ENCODE assay signal across 35 cellular contexts in genomic region chr13:39232999-39233398, GRCh38.
"Had no signal": no experiment of that assay in that cellular context is flagged by ENCODE, and none has a peak within 500 bp of the region (broad histone marks: within the 10 kb centered on the region; RNA-seq: fewer than 3 reads in every experiment).

No MANE protein-coding gene starts in this region.

- FAIRE-seq: astrocyte, bronchial epithelial cell had no signal

- H3K27ac Mint-ChIP-seq: activated B cell treated with CpG ODN at 0.5 μM for 24 hours; activated CD4-positive, alpha-beta memory T cell treated with anti-CD3 and anti-CD28 coated beads for 36 hours; activated CD4-positive, alpha-beta T cell treated with anti-CD3 and anti-CD28 coated beads, Interleukin-2, amount 10 ng/mL, durations not matched to agents 24 days and 14 days; activated CD8-positive, alpha-beta T cell treated with anti-CD3 and anti-CD28 coated beads for 36 hours; activated naive CD4-positive, alpha-beta T cell treated with anti-CD3 and anti-CD28 coated beads for 36 hours; activated naive CD4-positive, alpha-beta T cell treated with anti-CD3 and anti-CD28 coated beads, Interleukin-2, amount 50 U/mL, for 72 hours; activated naive CD8-positive, alpha-beta T cell treated with anti-CD3 and anti-CD28 coated beads for 36 hours; activated T-cell treated with anti-CD3 and anti-CD28 coated beads, Interleukin-2, amount 50 U/mL, for 72 hours; activated T-helper 1 cell treated with anti-CD3 and anti-CD28 coated beads, Interleukin-12 subunit alpha, Interleukin-12 subunit beta, Interleukin-2, Interleukin-4 antibody, amounts not matched to agents 30 ng/mL and 10 ng/mL and 1 ng/mL, durations not matched to agents 14 hours and 24 hours and 36 hours; activated T-helper 17 cell treated with anti-CD3 and anti-CD28 coated beads, Interleukin-2, amount 50 U/mL, for 72 hours; brain; T-helper 1 cell treated with Interleukin-12 subunit alpha and Interleukin-12 subunit beta and Interleukin-4 antibody, amounts not matched to agents 30 μg/mL and 1 μg/mL, for 36 hours; T-helper 2 cell treated with Interferon-gamma antibody and Interleukin-4, amounts not matched to agents 5 μg/mL and 100 μg/mL, for 36 hours had no signal

- H3K9me3 Mint-ChIP-seq: activated B cell treated with CpG ODN at 0.5 μM for 24 hours; activated CD4-positive, alpha-beta memory T cell treated with anti-CD3 and anti-CD28 coated beads for 36 hours; activated CD4-positive, alpha-beta T cell treated with anti-CD3 and anti-CD28 coated beads, Interleukin-2, amount 10 ng/mL, durations not matched to agents 24 days and 14 days; activated CD8-positive, alpha-beta T cell treated with anti-CD3 and anti-CD28 coated beads for 36 hours; activated naive CD4-positive, alpha-beta T cell treated with anti-CD3 and anti-CD28 coated beads for 36 hours; activated naive CD4-positive, alpha-beta T cell treated with anti-CD3 and anti-CD28 coated beads, Interleukin-2, amount 50 U/mL, for 72 hours; activated naive CD8-positive, alpha-beta T cell treated with anti-CD3 and anti-CD28 coated beads for 36 hours; activated T-cell treated with anti-CD3 and anti-CD28 coated beads, Interleukin-2, amount 50 U/mL, for 4 hours; activated T-cell treated with anti-CD3 and anti-CD28 coated beads, Interleukin-2, amount 50 U/mL, for 72 hours; activated T-helper 1 cell treated with anti-CD3 and anti-CD28 coated beads, Interleukin-12 subunit alpha, Interleukin-12 subunit beta, Interleukin-2, Interleukin-4 antibody, amounts not matched to agents 30 ng/mL and 10 ng/mL and 1 ng/mL, durations not matched to agents 14 hours and 24 hours and 36 hours; activated T-helper 17 cell treated with anti-CD3 and anti-CD28 coated beads, Interleukin-2, amount 50 U/mL, for 72 hours; central memory CD8-positive, alpha-beta T cell; T-helper 1 cell treated with Interleukin-12 subunit alpha and Interleukin-12 subunit beta and Interleukin-4 antibody, amounts not matched to agents 30 μg/mL and 1 μg/mL, for 36 hours; T-helper 2 cell treated with Interferon-gamma antibody and Interleukin-4, amounts not matched to agents 5 μg/mL and 100 μg/mL, for 36 hours had no signal

- H3K9me3 ChIP-seq: adrenal gland had no signal

- H3K36me3 ChIP-seq: adrenal gland, cardiac muscle cell had no signal

- H3K27ac ChIP-seq: adrenal gland, cardiac muscle cell had no signal

- H3K4me3 ChIP-seq: adrenal gland, cardiac muscle cell had no signal

- H3K36me3 Mint-ChIP-seq: activated CD4-positive, alpha-beta memory T cell treated with anti-CD3 and anti-CD28 coated beads for 36 hours; activated naive CD4-positive, alpha-beta T cell treated with anti-CD3 and anti-CD28 coated beads, Interleukin-2, amount 50 U/mL, for 72 hours; activated naive CD8-positive, alpha-beta T cell treated with anti-CD3 and anti-CD28 coated beads for 36 hours; brain had no signal

- DNase-seq: activated B cell treated with CpG ODN at 0.5 μM for 24 hours; activated CD4-positive, alpha-beta memory T cell treated with anti-CD3 and anti-CD28 coated beads for 36 hours; activated CD4-positive, alpha-beta T cell treated with anti-CD3 and anti-CD28 coated beads for 4 hours; activated CD4-positive, alpha-beta T cell treated with anti-CD3 and anti-CD28 coated beads, Interleukin-2, amount 10 ng/mL, durations not matched to agents 24 days and 14 days; activated CD4-positive, alpha-beta T cell treated with anti-CD3 and anti-CD28 coated beads, Interleukin-2, amount 50 U/mL, for 1 hour; activated CD4-positive, alpha-beta T cell treated with anti-CD3 and anti-CD28 coated beads, Interleukin-2, amount 50 U/mL, for 4 hours; activated CD4-positive, CD25-positive, alpha-beta regulatory T cell treated with anti-CD3 and anti-CD28 coated beads, Interleukin-2, amount 50 U/mL, for 72 hours; activated CD8-positive, alpha-beta memory T cell treated with anti-CD3 and anti-CD28 coated beads, Interleukin-2, amount 50 U/mL, for 4 hours; activated CD8-positive, alpha-beta T cell treated with anti-CD3 and anti-CD28 coated beads for 36 hours; activated effector memory CD4-positive, alpha-beta T cell treated with anti-CD3 and anti-CD28 coated beads, Interleukin-2, amount 50 U/mL, for 16 hours; activated gamma-delta T cell treated with Interleukin-2 at 50 U/mL for 16 hours; activated naive CD4-positive, alpha-beta T cell; activated naive CD4-positive, alpha-beta T cell treated with anti-CD3 and anti-CD28 coated beads for 36 hours; activated naive CD4-positive, alpha-beta T cell treated with anti-CD3 and anti-CD28 coated beads, Interleukin-2, amount 50 U/mL, for 16 hours; activated naive CD8-positive, alpha-beta T cell treated with anti-CD3 and anti-CD28 coated beads for 36 hours; activated T-cell treated with anti-CD3 and anti-CD28 coated beads for 4 hours; activated T-cell treated with anti-CD3 and anti-CD28 coated beads, Interleukin-2, amount 50 U/mL, for 1 hour; activated T-cell treated with anti-CD3 and anti-CD28 coated beads, Interleukin-2, amount 50 U/mL, for 4 hours; activated T-cell treated with anti-CD3 and anti-CD28 coated beads, Interleukin-2, amount 50 U/mL, for 72 hours; adrenal gland; amniotic stem cell; aorta; T-helper 1 cell; T-helper 2 cell; T-helper 9 cell had no signal

- H3K4me3 Mint-ChIP-seq: activated B cell treated with CpG ODN at 0.5 μM for 24 hours; activated CD4-positive, alpha-beta memory T cell treated with anti-CD3 and anti-CD28 coated beads for 36 hours; activated CD4-positive, alpha-beta T cell treated with anti-CD3 and anti-CD28 coated beads, Interleukin-2, amount 10 ng/mL, durations not matched to agents 24 days and 14 days; activated CD8-positive, alpha-beta T cell treated with anti-CD3 and anti-CD28 coated beads for 36 hours; activated naive CD4-positive, alpha-beta T cell treated with anti-CD3 and anti-CD28 coated beads for 36 hours; activated naive CD8-positive, alpha-beta T cell treated with anti-CD3 and anti-CD28 coated beads for 36 hours; activated T-cell treated with anti-CD3 and anti-CD28 coated beads, Interleukin-2, amount 50 U/mL, for 4 hours; activated T-cell treated with anti-CD3 and anti-CD28 coated beads, Interleukin-2, amount 50 U/mL, for 72 hours; activated T-helper 1 cell treated with anti-CD3 and anti-CD28 coated beads, Interleukin-12 subunit alpha, Interleukin-12 subunit beta, Interleukin-2, Interleukin-4 antibody, amounts not matched to agents 30 ng/mL and 10 ng/mL and 1 ng/mL, durations not matched to agents 14 hours and 24 hours and 36 hours; activated T-helper 17 cell treated with anti-CD3 and anti-CD28 coated beads, Interleukin-2, amount 50 U/mL, for 72 hours; brain; central memory CD8-positive, alpha-beta T cell; T-helper 1 cell treated with Interleukin-12 subunit alpha and Interleukin-12 subunit beta and Interleukin-4 antibody, amounts not matched to agents 30 μg/mL and 1 μg/mL, for 36 hours; T-helper 2 cell treated with Interferon-gamma antibody and Interleukin-4, amounts not matched to agents 5 μg/mL and 100 μg/mL, for 36 hours had no signal

- ATAC-seq: activated CD8-positive, alpha-beta T cell treated with anti-CD3 and anti-CD28 coated beads for 36 hours; activated naive CD4-positive, alpha-beta T cell treated with anti-CD3 and anti-CD28 coated beads, Interleukin-2, amount 50 U/mL, for 72 hours; activated T-cell treated with anti-CD3 and anti-CD28 coated beads, Interleukin-2, amount 50 U/mL, for 4 hours; activated T-cell treated with anti-CD3 and anti-CD28 coated beads, Interleukin-2, amount 50 U/mL, for 72 hours; activated T-helper 17 cell treated with anti-CD3 and anti-CD28 coated beads, Interleukin-2, amount 50 U/mL, for 72 hours had no signal

- H3K4me1 Mint-ChIP-seq: activated B cell treated with CpG ODN at 0.5 μM for 24 hours; activated CD4-positive, alpha-beta T cell treated with anti-CD3 and anti-CD28 coated beads, Interleukin-2, amount 10 ng/mL, durations not matched to agents 24 days and 14 days; activated naive CD8-positive, alpha-beta T cell treated with anti-CD3 and anti-CD28 coated beads for 36 hours; activated T-helper 17 cell treated with anti-CD3 and anti-CD28 coated beads, Interleukin-2, amount 50 U/mL, for 72 hours; central memory CD8-positive, alpha-beta T cell had no signal

- H3K27me3 Mint-ChIP-seq: central memory CD8-positive, alpha-beta T cell had no signal

- H3K27me3 ChIP-seq: adrenal gland, cardiac muscle cell had no signal
